In genomic region chr20:62945771-62946339, GRCh38 we compare ENCODE assay signal across 24 cellular contexts. TPM values are rescaled to one million over a fixed set of nuclear protein-coding genes. Genes with fewer than 3 reads are reported as not detected.
"Had no signal": no experiment of that assay in that cellular context is flagged by ENCODE, and none has a peak within 500 bp of the region (broad histone marks: within the 10 kb centered on the region; RNA-seq: fewer than 3 reads in every experiment).

No MANE protein-coding gene starts in this region.

- H3K9me3 Mint-ChIP-seq: activated CD8-positive, alpha-beta T cell treated with anti-CD3 and anti-CD28 coated beads for 36 hours; central memory CD8-positive, alpha-beta T cell; endodermal cell had no signal

- H3K4me3 Mint-ChIP-seq: activated CD4-positive, alpha-beta T cell treated with anti-CD3 and anti-CD28 coated beads, Interleukin-2, amount 10 ng/mL, durations not matched to agents 7 days and 5 days; activated CD8-positive, alpha-beta memory T cell treated with anti-CD3 and anti-CD28 coated beads, Interleukin-2, amount 10 ng/mL, durations not matched to agents 7 days and 5 days; activated CD8-positive, alpha-beta T cell treated with anti-CD3 and anti-CD28 coated beads for 36 hours; central memory CD8-positive, alpha-beta T cell; endodermal cell had no signal

- H3K4me1 Mint-ChIP-seq: endodermal cell had no signal

- H3K27me3 ChIP-seq: gastroesophageal sphincter, upper lobe of left lung had no signal

- H3K27me3 Mint-ChIP-seq: activated CD4-positive, alpha-beta T cell treated with anti-CD3 and anti-CD28 coated beads, Interleukin-2, amount 10 ng/mL, durations not matched to agents 7 days and 5 days; activated CD8-positive, alpha-beta memory T cell treated with anti-CD3 and anti-CD28 coated beads, Interleukin-2, amount 10 ng/mL, durations not matched to agents 7 days and 5 days; activated CD8-positive, alpha-beta T cell treated with anti-CD3 and anti-CD28 coated beads for 36 hours; central memory CD8-positive, alpha-beta T cell; naive B cell had no signal

- ATAC-seq: activated CD8-positive, alpha-beta memory T cell treated with anti-CD3 and anti-CD28 coated beads, Interleukin-2, amount 10 ng/mL, durations not matched to agents 7 days and 5 days; activated CD8-positive, alpha-beta T cell treated with anti-CD3 and anti-CD28 coated beads for 36 hours; gastroesophageal sphincter had no signal

- H3K27ac ChIP-seq: gastroesophageal sphincter, parathyroid adenoma, thoracic aorta, upper lobe of left lung, WERI-Rb-1 had no signal

- H3K27ac Mint-ChIP-seq: activated CD4-positive, alpha-beta T cell treated with anti-CD3 and anti-CD28 coated beads, Interleukin-2, amount 10 ng/mL, durations not matched to agents 7 days and 5 days; activated CD8-positive, alpha-beta memory T cell treated with anti-CD3 and anti-CD28 coated beads, Interleukin-2, amount 10 ng/mL, durations not matched to agents 7 days and 5 days; activated CD8-positive, alpha-beta T cell treated with anti-CD3 and anti-CD28 coated beads for 36 hours had no signal

- FAIRE-seq: astrocyte, colon had no signal

- H3K9ac ChIP-seq: parathyroid adenoma had no signal

- H3K4me3 ChIP-seq: gastroesophageal sphincter, lung, thoracic aorta, upper lobe of left lung had no signal

- DNase-seq: activated CD4-positive, alpha-beta T cell treated with anti-CD3 and anti-CD28 coated beads, Interleukin-2, amount 10 ng/mL, durations not matched to agents 7 days and 5 days; activated CD4-positive, CD25-positive, alpha-beta regulatory T cell treated with anti-CD3 and anti-CD28 coated beads, Interleukin-2, amount 50 U/mL, for 72 hours; activated CD8-positive, alpha-beta memory T cell treated with anti-CD3 and anti-CD28 coated beads, Interleukin-2, amount 10 ng/mL, durations not matched to agents 7 days and 5 days; activated CD8-positive, alpha-beta T cell treated with anti-CD3 and anti-CD28 coated beads for 36 hours; activated gamma-delta T cell; activated naive CD4-positive, alpha-beta T cell treated with anti-CD3 and anti-CD28 coated beads, Interleukin-2, amount 50 U/mL, for 16 hours; activated T-cell treated with anti-CD3 and anti-CD28 coated beads for 4 hours; endodermal cell; hypothalamus; naive B cell; nucleus accumbens; stimulated activated CD4-positive, alpha-beta T cell treated with anti-CD3 and anti-CD28 coated beads, Interleukin-4, amount 100 ng/mL, for 24 hours; stimulated activated naive CD4-positive, alpha-beta T cell treated with Interleukin-2 at 50 U/mL for 16 hours; T-helper 2 cell; WERI-Rb-1 had no signal

- H3K4me1 ChIP-seq: parathyroid adenoma, upper lobe of left lung had no signal

- H3K9me3 ChIP-seq: gastroesophageal sphincter, thoracic aorta, upper lobe of left lung had no signal

RNA-seq across cellular contexts. Expression of gene SLC17A9, which starts 6.7 kb away (rescaled TPM):
- polyA plus RNA-seq: neural cell had no signal
